Comparison of ENCODE assay signal across 1 cellular context in the genomic region with DNA sequence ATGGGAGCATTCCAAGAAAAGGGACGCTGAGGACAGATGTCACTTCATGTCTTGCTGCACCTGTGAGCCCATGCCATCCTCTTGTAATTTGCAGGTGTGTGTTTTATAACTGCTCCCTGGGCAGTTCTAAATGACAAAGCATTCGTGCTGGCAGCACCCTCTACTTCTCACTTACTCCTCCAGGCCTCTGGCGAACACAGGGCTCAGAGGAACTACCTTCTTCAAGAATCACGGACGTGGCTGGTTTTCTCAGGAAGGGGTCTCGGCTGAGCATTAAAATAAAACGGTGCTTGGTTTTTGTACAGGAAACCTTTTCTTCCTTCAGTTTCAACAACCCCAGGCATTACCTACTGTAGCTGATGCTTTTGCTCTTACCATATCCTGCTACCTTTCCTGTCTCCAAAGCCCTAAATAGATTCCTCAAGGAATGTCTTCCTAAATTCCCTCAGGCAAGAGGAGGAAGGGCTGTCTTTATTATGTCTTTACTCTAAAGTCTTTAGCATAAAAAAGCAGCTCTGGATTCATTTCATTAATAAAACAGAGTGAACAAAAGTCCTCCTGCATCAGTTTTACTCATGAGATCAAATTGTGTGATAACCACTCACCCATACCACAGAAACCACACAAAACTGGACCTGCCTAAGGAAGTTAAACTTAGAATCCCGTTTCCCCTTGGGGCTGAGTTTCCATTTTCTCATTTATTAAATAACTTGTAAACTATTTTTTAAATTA.
A peak's percentile ranks its signal among the peaks of the same experiment; 100 is the strongest.
TF ChIP-seq lines count a peak whose summit lies in the region.

No MANE protein-coding gene starts in this region.

TF ChIP-seq in HEK293, 187 proteins besides CTCF, POLR2A, EP300 and RAD21 (continued from another document):
- TF ChIP-seq, protein P1, sequence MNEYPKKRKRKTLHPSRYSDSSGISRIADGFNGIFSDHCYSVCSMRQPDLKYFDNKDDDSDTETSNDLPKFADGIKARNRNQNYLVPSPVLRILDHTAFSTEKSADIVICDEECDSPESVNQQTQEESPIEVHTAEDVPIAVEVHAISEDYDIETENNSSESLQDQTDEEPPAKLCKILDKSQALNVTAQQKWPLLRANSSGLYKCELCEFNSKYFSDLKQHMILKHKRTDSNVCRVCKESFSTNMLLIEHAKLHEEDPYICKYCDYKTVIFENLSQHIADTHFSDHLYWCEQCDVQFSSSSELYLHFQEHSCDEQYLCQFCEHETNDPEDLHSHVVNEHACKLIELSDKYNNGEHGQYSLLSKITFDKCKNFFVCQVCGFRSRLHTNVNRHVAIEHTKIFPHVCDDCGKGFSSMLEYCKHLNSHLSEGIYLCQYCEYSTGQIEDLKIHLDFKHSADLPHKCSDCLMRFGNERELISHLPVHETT (tag by site-specific recombination; IDR thresholded peaks at IDR 0.05): no peak
- no peak for TF ChIP-seq ZNF184 (tag by site-specific recombination; IDR thresholded peaks at IDR 0.05)
- no peak for TF ChIP-seq ZNF157 (tag by site-specific recombination; IDR thresholded peaks at IDR 0.05)
- no peak for TF ChIP-seq ZNF335 (tag by site-specific recombination; conservative IDR thresholded peaks at IDR 0.05)
- TF ChIP-seq ZBTB17 (tag by site-specific recombination; IDR thresholded peaks at IDR 0.05): 0 out of 2 replicates have a peak, but pooled peaks have one; percentile 5
- TF ChIP-seq ZNF146 (tag by site-specific recombination; IDR thresholded peaks at IDR 0.05): no peak
- TF ChIP-seq SETDB1 (IDR thresholded peaks at IDR 0.05; ENCODE audit: insufficient read length, low read length): no peak
